In genomic region chr1:185996211-185996610, GRCh38 we compare ENCODE assay signal across 11 cellular contexts.
DNase-seq lines count a peak whose midpoint lies in the region; ATAC-seq, FAIRE-seq and TF ChIP-seq lines count a peak whose summit lies in the region.
"Had no signal": no experiment of that assay in that cellular context is flagged by ENCODE, and none has a peak within 500 bp of the region (broad histone marks: within the 10 kb centered on the region; RNA-seq: fewer than 3 reads in every experiment).

No MANE protein-coding gene starts in this region.

- TF ChIP-seq CTCF in bronchial epithelial cell (IDR thresholded peaks at IDR 0.05; ENCODE audit: insufficient read depth, low read length, severe bottlenecking), result no peak

- FAIRE-seq in bronchial epithelial cell (lab: Jason Lieb, UNC), result no peak
- FAIRE-seq: A549, pancreas had no signal

- H3K36me3 ChIP-seq in bronchial epithelial cell (ENCODE audit: control insufficient read depth, insufficient read depth, low read length), result no peaks in the 10 kb centered on the region
- H3K36me3 ChIP-seq: pancreas had no signal

- no peak overlapping the region for H3K4me3 ChIP-seq in bronchial epithelial cell (ENCODE audit: low read depth, low read length)
- H3K4me3 ChIP-seq: A549, pancreas had no signal

- no peaks in the 10 kb centered on the region for H3K27me3 ChIP-seq in bronchial epithelial cell (ENCODE audit: control insufficient read depth, insufficient read depth, low read length)
- H3K27me3 ChIP-seq: pancreas had no signal

- DNase-seq in A172 (ENCODE audit: low spot score) (peak; percentile 74), LHCN-M2 (ENCODE audit: low read depth) (peak; percentile 58), bronchial epithelial cell (ENCODE audit: low read depth) (peak; percentile 91), iris pigment epithelial cell (ENCODE audit: low read depth) (peak; percentile 88), inferior parietal cortex (ENCODE audit: extremely low spot score) (no peak), DMS53 (lab: John Stamatoyannopoulos, UW) (no peak), NCI-H1436 treated with DMSO at 0.1 percent for 48 hours (lab: John Stamatoyannopoulos, UW) (no peak)
- DNase-seq: SHP77 had no signal

- ATAC-seq in GM18873 (IDR thresholded peaks at IDR 0.05; ENCODE audit: low FRiP score, unreplicated experiment), result no peak
- ATAC-seq: A549, pancreas had no signal

Comparison
In these comparisons a context has a peak if more than half of its experiments do, and no peak if none do; other contexts are left out.
1. DNase-seq: peak in A172 (single experiment), LHCN-M2 (single experiment), bronchial epithelial cell (single experiment) and iris pigment epithelial cell (single experiment); none in inferior parietal cortex (single experiment), DMS53 (single experiment) and NCI-H1436 treated with DMSO at 0.1 percent for 48 hours (single experiment).